Comparison of ENCODE assay signal across 9 cellular contexts in the genomic region with DNA sequence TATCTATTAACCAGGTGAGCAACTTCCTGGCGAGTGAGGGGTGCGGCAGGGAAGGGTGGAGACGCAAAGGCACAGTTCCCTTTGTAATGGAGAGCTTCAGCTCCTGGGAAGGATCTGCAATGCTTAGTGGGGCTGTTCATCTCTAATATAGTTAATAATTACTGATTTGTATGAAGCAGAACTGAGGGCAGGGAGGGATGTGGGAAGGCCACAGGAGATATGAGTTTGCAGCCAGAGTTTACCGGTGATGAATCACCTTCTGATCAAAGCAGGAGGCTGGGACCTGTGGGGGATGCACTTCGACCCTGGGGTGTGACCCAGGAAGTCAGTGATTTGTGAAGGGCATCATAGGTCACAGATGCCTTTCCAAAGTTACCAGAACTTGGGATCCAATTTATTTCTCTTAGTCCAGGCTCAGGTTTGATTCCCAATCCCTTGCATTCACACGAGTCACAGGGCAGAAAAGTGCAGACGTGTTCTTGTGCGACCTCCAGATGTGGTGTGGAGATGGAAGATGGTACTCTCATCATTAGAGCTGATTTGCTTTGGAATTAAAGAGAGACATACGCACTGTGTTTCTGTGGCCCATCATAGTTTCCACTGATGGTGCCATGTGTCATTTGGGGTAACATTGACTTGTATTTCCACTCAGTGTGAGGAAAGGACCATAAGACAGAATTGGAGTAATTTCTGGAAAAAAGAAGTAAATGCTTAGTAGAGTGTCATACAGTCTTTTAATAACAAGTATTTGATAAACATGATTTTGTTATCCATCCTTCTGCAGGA. TPM values are rescaled to one million over a fixed set of nuclear protein-coding genes. Genes with fewer than 3 reads are reported as not detected.
DNase-seq lines count a peak whose midpoint lies in the region; ATAC-seq and TF ChIP-seq lines count a peak whose summit lies in the region.
"Had no signal": no experiment of that assay in that cellular context is flagged by ENCODE, and none has a peak within 500 bp of the region (broad histone marks: within the 10 kb centered on the region; RNA-seq: fewer than 3 reads in every experiment).

No MANE protein-coding gene starts in this region.

- CTCF ChIA-PET in activated CD8-positive, alpha-beta memory T cell treated with anti-CD3 and anti-CD28 coated beads, Interleukin-2, amount 10 ng/mL, durations not matched to agents 7 days and 5 days (lab: Charles Lee): no interaction called here

- peaks cover 28 to 75% (median 43%) of the 10 kb centered on the region in 3 donors for H3K4me1 ChIP-seq in gastroesophageal sphincter
- peaks cover 0 to 67% (median 25%) of the 10 kb centered on the region in 3 donors for H3K4me1 ChIP-seq in esophagus squamous epithelium

- H3K27me3 ChIP-seq in gastroesophageal sphincter (no peaks in the 10 kb centered on the region), esophagus squamous epithelium (no peaks in the 10 kb centered on the region)

- no peaks in the 10 kb centered on the region for H3K36me3 Mint-ChIP-seq in activated CD8-positive, alpha-beta memory T cell treated with anti-CD3 and anti-CD28 coated beads, Interleukin-2, amount 10 ng/mL, durations not matched to agents 7 days and 5 days
- H3K36me3 Mint-ChIP-seq in endothelial cell (ENCODE audit: low read depth, unreplicated experiment): no peaks in the 10 kb centered on the region

- no peaks in the 10 kb centered on the region for H3K9me3 ChIP-seq in gastroesophageal sphincter
- no peaks in the 10 kb centered on the region for H3K9me3 ChIP-seq in esophagus squamous epithelium

- TF ChIP-seq EP300 in gastroesophageal sphincter (IDR thresholded peaks at IDR 0.05): no peak

- peaks cover 31% of the 10 kb centered on the region for H3K4me1 Mint-ChIP-seq in activated CD8-positive, alpha-beta memory T cell treated with anti-CD3 and anti-CD28 coated beads, Interleukin-2, amount 10 ng/mL, durations not matched to agents 7 days and 5 days
- H3K4me1 Mint-ChIP-seq in stimulated activated naive CD8-positive, alpha-beta T cell treated with anti-CD3 and anti-CD28 coated beads, Interleukin-15, amount 100 ng/mL, for 72 hours: peaks cover 65% of the 10 kb centered on the region
- peaks cover 49% of the 10 kb centered on the region for H3K4me1 Mint-ChIP-seq in endothelial cell (ENCODE audit: unreplicated experiment)

- H3K4me3 Mint-ChIP-seq in activated CD8-positive, alpha-beta memory T cell treated with anti-CD3 and anti-CD28 coated beads, Interleukin-2, amount 10 ng/mL, durations not matched to agents 7 days and 5 days: no peak overlapping the region
- H3K4me3 Mint-ChIP-seq in stimulated activated naive CD8-positive, alpha-beta T cell treated with anti-CD3 and anti-CD28 coated beads, Interleukin-15, amount 100 ng/mL, for 72 hours: peak overlapping the region; percentile 27 to 51
- no peak overlapping the region for H3K4me3 Mint-ChIP-seq in endothelial cell (ENCODE audit: unreplicated experiment)

- ATAC-seq in activated CD8-positive, alpha-beta memory T cell treated with anti-CD3 and anti-CD28 coated beads, Interleukin-2, amount 10 ng/mL, durations not matched to agents 7 days and 5 days: no peak
- ATAC-seq in HG03196 (IDR thresholded peaks at IDR 0.05; ENCODE audit: unreplicated experiment): peak; percentile 51
- ATAC-seq in gastroesophageal sphincter: no peak
- ATAC-seq in stimulated activated naive CD8-positive, alpha-beta T cell treated with anti-CD3 and anti-CD28 coated beads, Interleukin-15, amount 100 ng/mL, for 72 hours: peak; percentile 81

- H3K4me3 ChIP-seq in gastroesophageal sphincter: no peak overlapping the region
- no peak overlapping the region for H3K4me3 ChIP-seq in esophagus squamous epithelium

- TF ChIP-seq POLR2A in gastroesophageal sphincter (IDR thresholded peaks at IDR 0.05): no peak
- TF ChIP-seq POLR2A in esophagus squamous epithelium (IDR thresholded peaks at IDR 0.05): no peak

- no peaks in the 10 kb centered on the region for H3K9me3 Mint-ChIP-seq in activated CD8-positive, alpha-beta memory T cell treated with anti-CD3 and anti-CD28 coated beads, Interleukin-2, amount 10 ng/mL, durations not matched to agents 7 days and 5 days (ENCODE audit: low read depth)
- H3K9me3 Mint-ChIP-seq in stimulated activated naive CD8-positive, alpha-beta T cell treated with anti-CD3 and anti-CD28 coated beads, Interleukin-15, amount 100 ng/mL, for 72 hours: no peaks in the 10 kb centered on the region
- no peaks in the 10 kb centered on the region for H3K9me3 Mint-ChIP-seq in endothelial cell (ENCODE audit: unreplicated experiment)

- H3K36me3 ChIP-seq in gastroesophageal sphincter (no peaks in the 10 kb centered on the region), esophagus squamous epithelium (no peaks in the 10 kb centered on the region)

- intact Hi-C loops in esophagus squamous epithelium (cut with DNase I): no loop called here

- H3K27ac ChIP-seq in gastroesophageal sphincter: peak overlapping the region; percentile 43 to 72 (median 64)
- H3K27ac ChIP-seq in esophagus squamous epithelium: peak overlapping the region in 1 of 4 donors; percentile 34

- peak; percentile 23 for DNase-seq in activated CD8-positive, alpha-beta memory T cell treated with anti-CD3 and anti-CD28 coated beads, Interleukin-2, amount 50 U/mL, for 4 hours
- no peak for DNase-seq in activated CD8-positive, alpha-beta memory T cell treated with anti-CD3 and anti-CD28 coated beads, Interleukin-2, amount 10 ng/mL, durations not matched to agents 7 days and 5 days
- DNase-seq in stimulated activated naive CD8-positive, alpha-beta T cell treated with anti-CD3 and anti-CD28 coated beads, Interleukin-15, amount 100 ng/mL, for 72 hours: peak in 1 of 2 donors; percentile 28
- no peak for DNase-seq in NCI-H2107 treated with DMSO at 0.1 percent for 48 hours (lab: John Stamatoyannopoulos, UW; ENCODE audit: unreplicated experiment)
- no peak for DNase-seq in esophagus squamous epithelium (lab: John Stamatoyannopoulos, UW)
- DNase-seq in endothelial cell (ENCODE audit: low spot score): no peak
- DNase-seq: NCI-H1436 had no signal

- no peak overlapping the region for H3K27ac Mint-ChIP-seq in activated CD8-positive, alpha-beta memory T cell treated with anti-CD3 and anti-CD28 coated beads, Interleukin-2, amount 10 ng/mL, durations not matched to agents 7 days and 5 days
- peak overlapping the region in 1 of 2 donors; percentile 77 for H3K27ac Mint-ChIP-seq in stimulated activated naive CD8-positive, alpha-beta T cell treated with anti-CD3 and anti-CD28 coated beads, Interleukin-15, amount 100 ng/mL, for 72 hours
- H3K27ac Mint-ChIP-seq in endothelial cell (ENCODE audit: unreplicated experiment): no peak overlapping the region

- H3K27me3 Mint-ChIP-seq in activated CD8-positive, alpha-beta memory T cell treated with anti-CD3 and anti-CD28 coated beads, Interleukin-2, amount 10 ng/mL, durations not matched to agents 7 days and 5 days: no peaks in the 10 kb centered on the region
- no peaks in the 10 kb centered on the region for H3K27me3 Mint-ChIP-seq in stimulated activated naive CD8-positive, alpha-beta T cell treated with anti-CD3 and anti-CD28 coated beads, Interleukin-15, amount 100 ng/mL, for 72 hours
- H3K27me3 Mint-ChIP-seq in endothelial cell (ENCODE audit: unreplicated experiment): peaks cover 5% of the 10 kb centered on the region

- WGBS in gastroesophageal sphincter (ENCODE audit: low coverage in 1 of 2), 2 donors: 53 to 57% methylated on average over 4 to 7 of the region's 9 CpGs
- 64 to 65% methylated on average over 9 of the region's 9 CpGs for WGBS in esophagus squamous epithelium, 2 donors

- TF ChIP-seq CTCF in gastroesophageal sphincter (IDR thresholded peaks at IDR 0.05): no peak
- no peak for TF ChIP-seq CTCF in esophagus squamous epithelium (IDR thresholded peaks at IDR 0.05)
- no peak for TF ChIP-seq CTCF in endothelial cell (IDR thresholded peaks at IDR 0.05; ENCODE audit: unreplicated experiment)

RNA-seq across cellular contexts. Expression of a gene that starts 55.0 kb away (rescaled TPM):
- total RNA-seq in activated CD8-positive, alpha-beta memory T cell treated with anti-CD3 and anti-CD28 coated beads, Interleukin-2, amount 10 ng/mL, durations not matched to agents 7 days and 5 days: 10 to 100 TPM; 19.8 to 20.9 TPM
- total RNA-seq in gastroesophageal sphincter (10 to 100 TPM; 54.3 to 72.2 (median 57.4) TPM), esophagus squamous epithelium (10 to 100 TPM in 1 of 4 donors, 1 to 10 TPM in 3; 5.0 to 20.4 (median 7.4) TPM), endothelial cell (ENCODE audit: unreplicated experiment) (45.6 TPM)

Comparison
In these comparisons a context has a peak if more than half of its experiments do, and no peak if none do; other contexts are left out.
1. ATAC-seq: peak in HG03196 (single experiment) and stimulated activated naive CD8-positive, alpha-beta T cell treated with anti-CD3 and anti-CD28 coated beads, Interleukin-15, amount 100 ng/mL, for 72 hours (single experiment); none in activated CD8-positive, alpha-beta memory T cell treated with anti-CD3 and anti-CD28 coated beads, Interleukin-2, amount 10 ng/mL, durations not matched to agents 7 days and 5 days (single experiment) and gastroesophageal sphincter (single experiment).
2. H3K4me3 Mint-ChIP-seq: peak in stimulated activated naive CD8-positive, alpha-beta T cell treated with anti-CD3 and anti-CD28 coated beads, Interleukin-15, amount 100 ng/mL, for 72 hours (2 of 2); none in activated CD8-positive, alpha-beta memory T cell treated with anti-CD3 and anti-CD28 coated beads, Interleukin-2, amount 10 ng/mL, durations not matched to agents 7 days and 5 days (single experiment) and endothelial cell (single experiment).